In genomic region chr7:111077001-111077400, GRCh38 we compare ENCODE assay signal across 13 cellular contexts. TPM values are rescaled to one million over a fixed set of nuclear protein-coding genes. Genes with fewer than 3 reads are reported as not detected.
"Had no signal": no experiment of that assay in that cellular context is flagged by ENCODE, and none has a peak within 500 bp of the region (broad histone marks: within the 10 kb centered on the region; RNA-seq: fewer than 3 reads in every experiment).

No MANE protein-coding gene starts in this region.

- H3K4me1 ChIP-seq: breast epithelium, transverse colon had no signal

- H3K27ac ChIP-seq: breast epithelium, foreskin keratinocyte, left ventricle myocardium inferior, transverse colon had no signal

- H3K27me3 Mint-ChIP-seq: effector memory CD8-positive, alpha-beta T cell; stimulated activated naive B cell treated with anti-CD40 and anti-IgM and Interleukin-4, amounts not matched to agents 10 μg/mL and 1 μg/mL and 100 μg/mL, for 72 hours had no signal

- H3K36me3 ChIP-seq: breast epithelium, left ventricle myocardium inferior, transverse colon had no signal

- H3K27ac Mint-ChIP-seq: effector memory CD8-positive, alpha-beta T cell; nephron; stimulated activated naive B cell treated with anti-CD40 and anti-IgM and Interleukin-4, amounts not matched to agents 10 μg/mL and 1 μg/mL and 100 μg/mL, for 72 hours had no signal

- H3K4me3 Mint-ChIP-seq: effector memory CD8-positive, alpha-beta T cell; nephron; stimulated activated naive B cell treated with anti-CD40 and anti-IgM and Interleukin-4, amounts not matched to agents 10 μg/mL and 1 μg/mL and 100 μg/mL, for 72 hours had no signal

- ATAC-seq: effector memory CD8-positive, alpha-beta T cell had no signal

- H3K27me3 ChIP-seq: breast epithelium, foreskin keratinocyte, transverse colon had no signal

- H3K9me3 Mint-ChIP-seq: effector memory CD8-positive, alpha-beta T cell; nephron; stimulated activated naive B cell treated with anti-CD40 and anti-IgM and Interleukin-4, amounts not matched to agents 10 μg/mL and 1 μg/mL and 100 μg/mL, for 72 hours had no signal

- H3K9me3 ChIP-seq: breast epithelium, left ventricle myocardium inferior, transverse colon had no signal

- DNase-seq: aorta; dermis blood vessel endothelial cell; effector memory CD8-positive, alpha-beta T cell; glutamatergic neuron; hypothalamus; left ventricle myocardium inferior; occipital lobe; stimulated activated CD4-positive, alpha-beta T cell treated with anti-CD3 and anti-CD28 coated beads, Interleukin-2, amount 100 ng/mL, for 48 hours; stimulated activated naive B cell treated with anti-CD40 and anti-IgM and Interleukin-4, amounts not matched to agents 10 μg/mL and 1 μg/mL and 100 μg/mL, for 72 hours; transverse colon had no signal

- H3K4me3 ChIP-seq: breast epithelium, left ventricle myocardium inferior, transverse colon had no signal

RNA-seq across cellular contexts. Expression of gene LRRN3, which starts 13.9 kb away (rescaled TPM):
- total RNA-seq: dermis blood vessel endothelial cell, foreskin keratinocyte had no signal
